8 cellular contexts compared by ENCODE assay signal in the genomic region with DNA sequence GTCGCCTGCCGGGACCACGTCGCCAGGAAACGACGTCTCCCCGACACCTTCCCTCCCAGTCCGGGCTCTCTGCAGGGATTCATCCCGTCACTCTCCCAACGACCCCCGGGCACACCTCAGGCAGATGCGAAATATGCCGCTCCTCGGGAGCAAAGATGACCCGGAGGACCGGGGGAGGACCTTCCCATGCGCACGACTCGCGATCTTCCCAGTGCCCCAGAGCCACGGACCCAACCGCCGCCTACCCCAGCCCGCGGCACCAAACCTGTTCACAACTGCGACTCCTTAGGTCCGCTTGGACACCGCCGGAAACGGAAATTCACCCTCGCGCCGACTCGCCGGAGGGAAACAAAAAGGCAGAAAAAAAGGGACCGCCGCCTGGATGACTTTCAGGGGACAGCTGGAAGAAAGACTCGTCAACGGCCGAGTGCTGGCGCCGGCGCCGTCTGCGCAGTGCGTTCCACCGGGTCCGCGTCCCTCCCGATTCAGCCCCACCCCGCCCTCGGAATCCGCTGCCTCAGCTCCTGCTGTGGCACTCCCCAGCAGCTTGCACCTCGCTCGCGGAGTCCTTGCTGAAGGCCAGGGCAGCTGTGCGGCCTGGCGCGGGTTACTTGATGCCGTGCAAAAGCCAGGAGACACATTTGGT. TPM values are rescaled to one million over a fixed set of nuclear protein-coding genes. Genes with fewer than 3 reads are reported as not detected.
DNase-seq lines count a peak whose midpoint lies in the region; ATAC-seq and TF ChIP-seq lines count a peak whose summit lies in the region.
"Not testable (repeated sequence)": the region's sequence is repeated elsewhere in the genome, so short reads cannot be mapped to it uniquely, and the experiment has no call there.

No MANE protein-coding gene starts in this region.

- ATAC-seq in GM18517 (IDR thresholded peaks at IDR 0.05; ENCODE audit: unreplicated experiment): peak; percentile 78
- ATAC-seq in HG02973 (IDR thresholded peaks at IDR 0.05; ENCODE audit: unreplicated experiment): peak; percentile 83

- H3K4me3 ChIP-seq in astrocyte of the spinal cord (ENCODE audit: low read depth, low read length) (peak overlapping the region; percentile 78), vagina (peak overlapping the region; percentile 61 to 69)

- not testable (repeated sequence) for H3K27me3 ChIP-seq in vagina

- in situ Hi-C loops in astrocyte of the spinal cord (cut with HindIII; ENCODE audit: low sequenced_read_pairs): not testable (repeated sequence)

- H3K9me3 ChIP-seq in vagina: not testable (repeated sequence)

- not testable (repeated sequence) for H3K4me1 ChIP-seq in vagina

- H3K36me3 ChIP-seq in vagina: not testable (repeated sequence)

- intact Hi-C loops in vagina (cut with DNase I): not testable (repeated sequence)

- peak; percentile 22 to 47 for DNase-seq in NCI-H1930 (lab: John Stamatoyannopoulos, UW)
- DNase-seq in T1000 (lab: John Stamatoyannopoulos, UW): peak; percentile 86
- peak; percentile 88 for DNase-seq in astrocyte of the spinal cord (ENCODE audit: low read depth, low spot score)
- DNase-seq in hippocampal formation (lab: John Stamatoyannopoulos, UW): peak; percentile 58 to 82
- DNase-seq in retina: peak; percentile 95
- DNase-seq in vagina (ENCODE audit: extremely low spot score in 2 of 2): peak in 1 of 2 donors; percentile 89

- peak overlapping the region; percentile 78 for H3K27ac ChIP-seq in vagina

- TF ChIP-seq POLR2A in vagina (IDR thresholded peaks at IDR 0.05): peak in 1 of 2 donors; percentile 7

- TF ChIP-seq CTCF in astrocyte of the spinal cord (IDR thresholded peaks at IDR 0.05; ENCODE audit: low read depth, low read length); vagina (IDR thresholded peaks at IDR 0.05): not testable (repeated sequence)

RNA-seq across cellular contexts. Expression of a gene that starts 29.9 kb away (rescaled TPM):
- total RNA-seq in vagina: 10.1 TPM
